In genomic region chr6:16263464-16263863, GRCh38 we compare ENCODE assay signal across 1 cellular context.
TF ChIP-seq lines count a peak whose summit lies in the region.
"Not testable (repeated sequence)": the region's sequence is repeated elsewhere in the genome, so short reads cannot be mapped to it uniquely, and the experiment has no call there.

No MANE protein-coding gene starts in this region.

TF ChIP-seq in K562, 482 proteins besides CTCF, POLR2A, EP300 and RAD21 (continued from another document and continues in another):
- TF ChIP-seq FOXK2 (conservative IDR thresholded peaks at IDR 0.05 in 1 of 2, IDR thresholded peaks at IDR 0.05 in 1 of 2; ENCODE audit: low read depth in 2 of 2) (peak in 1 of 2 experiments; percentile 43; a peak in 1 of 4 replicates), NKRF (IDR thresholded peaks at IDR 0.05; ENCODE audit: borderline replicate concordance) (peak; percentile 44; the same call in 1 of the 2 replicates), ILK (tag; IDR thresholded peaks at IDR 0.05; ENCODE audit: borderline replicate concordance, low read depth) (0 out of 2 replicates have a peak, but pooled peaks have one; percentile 15), HDAC1 (IDR thresholded peaks at IDR 0.05) (peak; percentile 81 to 93), CREB3 (tag; conservative IDR thresholded peaks at IDR 0.05; ENCODE audit: low read depth) (0 out of 2 replicates have a peak, but pooled peaks have one; percentile 35), NCOA1 (IDR thresholded peaks at IDR 0.05; ENCODE audit: low read depth) (peak; percentile 86), FOXJ2 (tag; IDR thresholded peaks at IDR 0.05) (peak; percentile 55; the same call in 1 of the 2 replicates), DPF2 (IDR thresholded peaks at IDR 0.05) (peak; percentile 90), CGGBP1 (CRISPR knock-in tag; IDR thresholded peaks at IDR 0.05) (peak; percentile 2; the same call in 1 of the 2 replicates), KDM1A (IDR thresholded peaks at IDR 0.05) (peak; percentile 93), CHAMP1 (IDR thresholded peaks at IDR 0.05) (peak; percentile 88; the same call in 1 of the 2 replicates), RUNX1 (IDR thresholded peaks at IDR 0.05; ENCODE audit: low read depth) (0 out of 2 replicates have a peak, but pooled peaks have one; percentile 25), PML (IDR thresholded peaks at IDR 0.05; ENCODE audit: low read length) (peak; percentile 80), MTA3 (IDR thresholded peaks at IDR 0.05; ENCODE audit: borderline replicate concordance) (0 out of 2 replicates have a peak, but pooled peaks have one; percentile 12), SUPT5H (IDR thresholded peaks at IDR 0.05) (peak; percentile 44; the same call in 1 of the 2 replicates), TCF3 (CRISPR knock-in tag; IDR thresholded peaks at IDR 0.05) (peak; percentile 93), TEAD1 (CRISPR knock-in tag; IDR thresholded peaks at IDR 0.05) (peak in 1 of 2 experiments; percentile 67; a peak in 2 of 4 replicates), ZNF197 (CRISPR knock-in tag; IDR thresholded peaks at IDR 0.05; ENCODE audit: low read depth) (peak; percentile 85), OTX1 (CRISPR knock-in tag; IDR thresholded peaks at IDR 0.05) (peak; percentile 96), NR2C2 (tag; IDR thresholded peaks at IDR 0.05) (peak; percentile 75), NR2C1 (IDR thresholded peaks at IDR 0.05) (peak; percentile 93), NR2C1 (tag; IDR thresholded peaks at IDR 0.05) (peak; percentile 94), POLR2B (IDR thresholded peaks at IDR 0.05; ENCODE audit: low read depth, partially characterized antibody) (peak; percentile 53), POLR2AphosphoS5 (IDR thresholded peaks at IDR 0.05; ENCODE audit: control insufficient read depth, insufficient read depth, low read depth, low read length) (peak; percentile 42; the same call in 1 of the 2 replicates), TARDBP (IDR thresholded peaks at IDR 0.05) (peak; percentile 58; the same call in 1 of the 2 replicates), NCOA4 (IDR thresholded peaks at IDR 0.05; ENCODE audit: partially characterized antibody) (peak; percentile 84), MCM7 (IDR thresholded peaks at IDR 0.05) (0 out of 4 replicates have a peak, but pooled peaks of 1 of the 2 experiments have one; percentile 21), LEF1 (IDR thresholded peaks at IDR 0.05) (0 out of 2 replicates have a peak, but pooled peaks have one; percentile 45), FOXM1 (IDR thresholded peaks at IDR 0.05; ENCODE audit: low read depth) (peak; percentile 96), CC2D1A (IDR thresholded peaks at IDR 0.05) (peak; percentile 100), HDAC2 (IDR thresholded peaks at IDR 0.05) (peak; percentile 87), CBFA2T2 (conservative IDR thresholded peaks at IDR 0.05) (peak; percentile 99), ZBTB5 (IDR thresholded peaks at IDR 0.05) (peak; percentile 55; the same call in 1 of the 2 replicates), TBL1XR1 (IDR thresholded peaks at IDR 0.05; ENCODE audit: low read length in 2 of 2) (0 out of 4 replicates have a peak, but pooled peaks of 1 of the 2 experiments have one; percentile 16), FOSL1 (tag; conservative IDR thresholded peaks at IDR 0.05) (peak; percentile 41; the same call in 1 of the 2 replicates), KHSRP (IDR thresholded peaks at IDR 0.05) (peak; percentile 89), SMAD4 (CRISPR knock-in tag; conservative IDR thresholded peaks at IDR 0.05) (peak; percentile 49; the same call in 1 of the 2 replicates), PHF21A (IDR thresholded peaks at IDR 0.05; ENCODE audit: borderline replicate concordance, low read depth) (peak; percentile 67; the same call in 1 of the 2 replicates), GATA2 (CRISPR knock-in tag; IDR thresholded peaks at IDR 0.05) (0 out of 2 replicates have a peak, but pooled peaks have one; percentile 53), LARP7 (IDR thresholded peaks at IDR 0.05) (0 out of 2 replicates have a peak, but pooled peaks have one; percentile 56), TAL1 (IDR thresholded peaks at IDR 0.05) (peak; percentile 99), NFATC3 (IDR thresholded peaks at IDR 0.05) (0 out of 2 replicates have a peak, but pooled peaks have one; percentile 22), TOE1 (IDR thresholded peaks at IDR 0.05; ENCODE audit: borderline replicate concordance) (peak; percentile 33; the same call in 1 of the 2 replicates), KLF16 (IDR thresholded peaks at IDR 0.05) (peak; percentile 83), MYNN (IDR thresholded peaks at IDR 0.05) (peak; percentile 65; the same call in 1 of the 2 replicates), SOX6 (IDR thresholded peaks at IDR 0.05) (peak; percentile 87), PYGO2 (tag; IDR thresholded peaks at IDR 0.05) (peak; percentile 96)
- TF ChIP-seq, protein P1, sequence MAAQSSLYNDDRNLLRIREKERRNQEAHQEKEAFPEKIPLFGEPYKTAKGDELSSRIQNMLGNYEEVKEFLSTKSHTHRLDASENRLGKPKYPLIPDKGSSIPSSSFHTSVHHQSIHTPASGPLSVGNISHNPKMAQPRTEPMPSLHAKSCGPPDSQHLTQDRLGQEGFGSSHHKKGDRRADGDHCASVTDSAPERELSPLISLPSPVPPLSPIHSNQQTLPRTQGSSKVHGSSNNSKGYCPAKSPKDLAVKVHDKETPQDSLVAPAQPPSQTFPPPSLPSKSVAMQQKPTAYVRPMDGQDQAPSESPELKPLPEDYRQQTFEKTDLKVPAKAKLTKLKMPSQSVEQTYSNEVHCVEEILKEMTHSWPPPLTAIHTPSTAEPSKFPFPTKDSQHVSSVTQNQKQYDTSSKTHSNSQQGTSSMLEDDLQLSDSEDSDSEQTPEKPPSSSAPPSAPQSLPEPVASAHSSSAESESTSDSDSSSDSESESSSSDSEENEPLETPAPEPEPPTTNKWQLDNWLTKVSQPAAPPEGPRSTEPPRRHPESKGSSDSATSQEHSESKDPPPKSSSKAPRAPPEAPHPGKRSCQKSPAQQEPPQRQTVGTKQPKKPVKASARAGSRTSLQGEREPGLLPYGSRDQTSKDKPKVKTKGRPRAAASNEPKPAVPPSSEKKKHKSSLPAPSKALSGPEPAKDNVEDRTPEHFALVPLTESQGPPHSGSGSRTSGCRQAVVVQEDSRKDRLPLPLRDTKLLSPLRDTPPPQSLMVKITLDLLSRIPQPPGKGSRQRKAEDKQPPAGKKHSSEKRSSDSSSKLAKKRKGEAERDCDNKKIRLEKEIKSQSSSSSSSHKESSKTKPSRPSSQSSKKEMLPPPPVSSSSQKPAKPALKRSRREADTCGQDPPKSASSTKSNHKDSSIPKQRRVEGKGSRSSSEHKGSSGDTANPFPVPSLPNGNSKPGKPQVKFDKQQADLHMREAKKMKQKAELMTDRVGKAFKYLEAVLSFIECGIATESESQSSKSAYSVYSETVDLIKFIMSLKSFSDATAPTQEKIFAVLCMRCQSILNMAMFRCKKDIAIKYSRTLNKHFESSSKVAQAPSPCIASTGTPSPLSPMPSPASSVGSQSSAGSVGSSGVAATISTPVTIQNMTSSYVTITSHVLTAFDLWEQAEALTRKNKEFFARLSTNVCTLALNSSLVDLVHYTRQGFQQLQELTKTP (IDR thresholded peaks at IDR 0.05; ENCODE audit: low read depth in 1 of 2, partially characterized antibody in 2 of 2), result peak in 1 of 2 experiments; percentile 87
- TF ChIP-seq NR2C2 (CRISPR knock-in tag; IDR thresholded peaks at IDR 0.05); FOXM1 (CRISPR knock-in tag; IDR thresholded peaks at IDR 0.05; ENCODE audit: low read depth); TOE1 (CRISPR knock-in tag; IDR thresholded peaks at IDR 0.05; ENCODE audit: borderline replicate concordance, low read depth); MYNN (CRISPR knock-in tag; IDR thresholded peaks at IDR 0.05): not testable (repeated sequence)
- TF ChIP-seq, protein P2, sequence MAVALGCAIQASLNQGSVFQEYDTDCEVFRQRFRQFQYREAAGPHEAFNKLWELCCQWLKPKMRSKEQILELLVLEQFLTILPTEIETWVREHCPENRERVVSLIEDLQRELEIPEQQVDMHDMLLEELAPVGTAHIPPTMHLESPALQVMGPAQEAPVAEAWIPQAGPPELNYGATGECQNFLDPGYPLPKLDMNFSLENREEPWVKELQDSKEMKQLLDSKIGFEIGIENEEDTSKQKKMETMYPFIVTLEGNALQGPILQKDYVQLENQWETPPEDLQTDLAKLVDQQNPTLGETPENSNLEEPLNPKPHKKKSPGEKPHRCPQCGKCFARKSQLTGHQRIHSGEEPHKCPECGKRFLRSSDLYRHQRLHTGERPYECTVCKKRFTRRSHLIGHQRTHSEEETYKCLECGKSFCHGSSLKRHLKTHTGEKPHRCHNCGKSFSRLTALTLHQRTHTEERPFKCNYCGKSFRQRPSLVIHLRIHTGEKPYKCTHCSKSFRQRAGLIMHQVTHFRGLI (CRISPR knock-in tag; IDR thresholded peaks at IDR 0.05), result peak; percentile 73; the same call in 1 of the 2 replicates
- TF ChIP-seq, protein P3, sequence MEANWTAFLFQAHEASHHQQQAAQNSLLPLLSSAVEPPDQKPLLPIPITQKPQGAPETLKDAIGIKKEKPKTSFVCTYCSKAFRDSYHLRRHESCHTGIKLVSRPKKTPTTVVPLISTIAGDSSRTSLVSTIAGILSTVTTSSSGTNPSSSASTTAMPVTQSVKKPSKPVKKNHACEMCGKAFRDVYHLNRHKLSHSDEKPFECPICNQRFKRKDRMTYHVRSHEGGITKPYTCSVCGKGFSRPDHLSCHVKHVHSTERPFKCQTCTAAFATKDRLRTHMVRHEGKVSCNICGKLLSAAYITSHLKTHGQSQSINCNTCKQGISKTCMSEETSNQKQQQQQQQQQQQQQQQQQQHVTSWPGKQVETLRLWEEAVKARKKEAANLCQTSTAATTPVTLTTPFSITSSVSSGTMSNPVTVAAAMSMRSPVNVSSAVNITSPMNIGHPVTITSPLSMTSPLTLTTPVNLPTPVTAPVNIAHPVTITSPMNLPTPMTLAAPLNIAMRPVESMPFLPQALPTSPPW (CRISPR knock-in tag; IDR thresholded peaks at IDR 0.05), result peak; percentile 41; the same call in 1 of the 2 replicates
- TF ChIP-seq, protein P4, sequence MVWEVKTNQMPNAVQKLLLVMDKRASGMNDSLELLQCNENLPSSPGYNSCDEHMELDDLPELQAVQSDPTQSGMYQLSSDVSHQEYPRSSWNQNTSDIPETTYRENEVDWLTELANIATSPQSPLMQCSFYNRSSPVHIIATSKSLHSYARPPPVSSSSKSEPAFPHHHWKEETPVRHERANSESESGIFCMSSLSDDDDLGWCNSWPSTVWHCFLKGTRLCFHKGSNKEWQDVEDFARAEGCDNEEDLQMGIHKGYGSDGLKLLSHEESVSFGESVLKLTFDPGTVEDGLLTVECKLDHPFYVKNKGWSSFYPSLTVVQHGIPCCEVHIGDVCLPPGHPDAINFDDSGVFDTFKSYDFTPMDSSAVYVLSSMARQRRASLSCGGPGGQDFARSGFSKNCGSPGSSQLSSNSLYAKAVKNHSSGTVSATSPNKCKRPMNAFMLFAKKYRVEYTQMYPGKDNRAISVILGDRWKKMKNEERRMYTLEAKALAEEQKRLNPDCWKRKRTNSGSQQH (CRISPR knock-in tag; IDR thresholded peaks at IDR 0.05), result peak; percentile 46; the same call in 1 of the 2 replicates
